ENCODE assay signal across 20 cellular contexts in the genomic region with DNA sequence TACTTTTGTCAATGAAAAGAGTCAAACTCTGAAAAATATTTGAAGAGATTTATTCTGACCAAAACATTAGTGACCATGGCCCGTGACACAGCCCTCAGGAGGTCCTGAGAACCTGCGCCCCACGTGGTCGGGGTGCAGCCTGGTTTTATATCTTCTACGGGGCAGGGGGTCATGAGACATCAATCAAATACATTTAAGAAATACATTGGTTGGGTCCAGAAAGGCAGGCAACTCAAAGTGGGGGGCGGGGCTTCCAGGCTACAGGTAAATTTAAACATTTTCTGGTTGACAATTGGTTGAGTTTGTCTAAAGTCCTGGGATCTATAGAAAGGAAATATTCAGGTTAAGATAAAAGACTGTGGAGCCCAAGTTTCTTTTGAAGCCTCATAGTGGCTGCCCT. TPM values are rescaled to one million over a fixed set of nuclear protein-coding genes. Genes with fewer than 3 reads are reported as not detected.
DNase-seq lines count a peak whose midpoint lies in the region; ATAC-seq, FAIRE-seq and TF ChIP-seq lines count a peak whose summit lies in the region.
"Had no signal": no experiment of that assay in that cellular context is flagged by ENCODE, and none has a peak within 500 bp of the region (broad histone marks: within the 10 kb centered on the region; RNA-seq: fewer than 3 reads in every experiment).

No MANE protein-coding gene starts in this region.

- TF ChIP-seq EP300 in K562 (IDR thresholded peaks at IDR 0.05; ENCODE audit: low read length), result no peak

- no peak overlapping the region for H2BK5ac ChIP-seq in mesendoderm (ENCODE audit: low read length)

- BruUV-seq in K562 (replicated peaks; lab: Mats Ljungman, UMichigan), result no TSS peak

- peak overlapping the region; percentile 89 for H3K27ac ChIP-seq in C4-2B
- H3K27ac ChIP-seq in K562 (ENCODE audit: extremely low read depth, low read depth, low read length), result no peak overlapping the region
- peak overlapping the region; percentile 54 for H3K27ac ChIP-seq in mesendoderm (ENCODE audit: low read depth, low read length)
- H3K27ac ChIP-seq in upper lobe of right lung, result no peak overlapping the region
- H3K27ac ChIP-seq: BLaER1 treated with 17β-estradiol and CSF1 and Interleukin-3, amounts not matched to agents 10 nM and 100 nM; GM23248 had no signal

- H3K36me3 ChIP-seq in K562 (ENCODE audit: control insufficient read depth, insufficient read depth, low read length) (no peaks in the 10 kb centered on the region), mesendoderm (ENCODE audit: control insufficient read depth, insufficient read depth, low read length) (no peaks in the 10 kb centered on the region), upper lobe of right lung (no peaks in the 10 kb centered on the region)
- H3K36me3 ChIP-seq: BLaER1 treated with 17β-estradiol and CSF1 and Interleukin-3, amounts not matched to agents 10 nM and 100 nM; HAP-1 had no signal

- H3K27ac Mint-ChIP-seq in immature natural killer cell, result no peak overlapping the region
- H3K27ac Mint-ChIP-seq: B cell; CD4-positive, CD25-positive, alpha-beta regulatory T cell had no signal

- H3K4me2 ChIP-seq in K562 (ENCODE audit: insufficient read depth, low read length) (no peak overlapping the region), mesendoderm (ENCODE audit: low read length) (no peak overlapping the region)
- H3K4me2 ChIP-seq: BLaER1 treated with 17β-estradiol and CSF1 and Interleukin-3, amounts not matched to agents 10 nM and 100 nM had no signal

- H3K4ac ChIP-seq in mesendoderm (ENCODE audit: low read depth, low read length), result no peak overlapping the region

- H2BK15ac ChIP-seq in mesendoderm (replicated peaks; ENCODE audit: low read depth), result no peak overlapping the region

- POLR2A ChIA-PET in K562 (lab: Yijun Ruan, JAX), result no interaction called here

- no peak overlapping the region for H3K56ac ChIP-seq in mesendoderm (ENCODE audit: low read length)

- H4K20me1 ChIP-seq in K562 (replicated peaks; ENCODE audit: control insufficient read depth, insufficient read depth, low read length), result no peaks in the 10 kb centered on the region
- H4K20me1 ChIP-seq: BLaER1 treated with 17β-estradiol and CSF1 and Interleukin-3, amounts not matched to agents 10 nM and 100 nM had no signal

- H2AK5ac ChIP-seq in mesendoderm (ENCODE audit: low read length), result no peak overlapping the region

- H3K36me3 Mint-ChIP-seq in immature natural killer cell, result no peaks in the 10 kb centered on the region
- H3K36me3 Mint-ChIP-seq: CD4-positive, CD25-positive, alpha-beta regulatory T cell; CD8-positive, alpha-beta memory T cell had no signal

- no peak overlapping the region for H2AFZ ChIP-seq in K562 (ENCODE audit: low read depth, low read length)
- H2AFZ ChIP-seq: GM23248 had no signal

- H3K27me3 ChIP-seq in K562 (ENCODE audit: control insufficient read depth in 2 of 2, insufficient read depth in 2 of 2, low read length in 2 of 2) (peaks cover 0 to 2% of the 10 kb centered on the region in 2 experiments; a peak in 2 of 5 replicates), mesendoderm (ENCODE audit: insufficient read depth, low read length, poor library complexity) (no peaks in the 10 kb centered on the region), upper lobe of right lung (no peaks in the 10 kb centered on the region)
- H3K27me3 ChIP-seq: BLaER1 treated with 17β-estradiol and CSF1 and Interleukin-3, amounts not matched to agents 10 nM and 100 nM had no signal

- H3K79me2 ChIP-seq in K562 (ENCODE audit: control insufficient read depth, insufficient read depth, low read length), result no peaks in the 10 kb centered on the region
- no peaks in the 10 kb centered on the region for H3K79me2 ChIP-seq in mesendoderm (ENCODE audit: control insufficient read depth, insufficient read depth, low read length)

- DNase-seq in K562 (ENCODE audit: extremely low read depth in 1 of 4, low spot score in 3 of 4), result no peak
- DNase-seq in mesendoderm, result no peak
- DNase-seq in upper lobe of right lung, result peak; percentile 19
- DNase-seq in immature natural killer cell, result no peak
- DNase-seq: CD4-positive, CD25-positive, alpha-beta regulatory T cell; CD8-positive, alpha-beta memory T cell; COR-L47; DMS 273 treated with DMSO at 0.1 percent for 48 hours; DMS53; DND-41; EL; GM23248 had no signal

- no peak for FAIRE-seq in K562 (lab: Jason Lieb, UNC)
- FAIRE-seq: GM12878, GM19239 had no signal

- H4K8ac ChIP-seq in mesendoderm (ENCODE audit: low read depth, low read length), result no peak overlapping the region

- H3K4me1 ChIP-seq in K562 (replicated peaks in 1 of 2; ENCODE audit: control insufficient read depth in 2 of 2, insufficient read depth in 2 of 2, low read length in 2 of 2), result peaks cover 0 to 12% of the 10 kb centered on the region in 2 experiments; a peak in 2 of 5 replicates
- peaks cover 2% of the 10 kb centered on the region for H3K4me1 ChIP-seq in mesendoderm (ENCODE audit: control insufficient read depth, low read depth, low read length)
- no peaks in the 10 kb centered on the region for H3K4me1 ChIP-seq in upper lobe of right lung
- H3K4me1 ChIP-seq: HAP-1 had no signal

- no peak overlapping the region for H3K23ac ChIP-seq in mesendoderm (ENCODE audit: low read length)

- H3K9me3 ChIP-seq in K562 (replicated peaks; ENCODE audit: control insufficient read depth, insufficient read depth, low read depth, low read length) (no peaks in the 10 kb centered on the region), upper lobe of right lung (no peaks in the 10 kb centered on the region)
- H3K9me3 ChIP-seq: HAP-1 had no signal

- CTCF ChIA-PET in K562 (lab: Yijun Ruan, JAX; ENCODE audit: low intra/inter-chr PET ratio), result no interaction called here

- in situ Hi-C loops in K562 (cut with MboI), result no loop called here

- no peak for TF ChIP-seq POLR2A in K562 (conservative IDR thresholded peaks at IDR 0.05)

- H4K5ac ChIP-seq in mesendoderm (ENCODE audit: low read length), result no peak overlapping the region

- no peak overlapping the region for H3K4me3 Mint-ChIP-seq in immature natural killer cell
- H3K4me3 Mint-ChIP-seq: B cell; CD4-positive, CD25-positive, alpha-beta regulatory T cell; CD8-positive, alpha-beta memory T cell had no signal

- WGBS in K562 (ENCODE audit: insufficient coverage, low coverage, missing lambda C conversion rate), result 15% methylated on average over 6 of the region's 6 CpGs
- WGBS in mesendoderm (ENCODE audit: extremely low coverage, insufficient coverage, low lambda C conversion rate), result no CpG with 5 or more reads among the region's 6 CpGs

- no peaks in the 10 kb centered on the region for H3K9me3 Mint-ChIP-seq in immature natural killer cell
- H3K9me3 Mint-ChIP-seq: CD4-positive, CD25-positive, alpha-beta regulatory T cell; CD8-positive, alpha-beta memory T cell had no signal

- H3K9ac ChIP-seq in K562 (ENCODE audit: insufficient read depth in 1 of 2, low read depth in 2 of 2, low read length in 2 of 2), result no peak overlapping the region
- H3K9ac ChIP-seq in mesendoderm (ENCODE audit: low read length), result no peak overlapping the region
- H3K9ac ChIP-seq: BLaER1 treated with 17β-estradiol and CSF1 and Interleukin-3, amounts not matched to agents 10 nM and 100 nM; GM23248 had no signal

- peaks cover 1 to 9% (median 4%) of the 10 kb centered on the region in 3 donors for H3K27me3 Mint-ChIP-seq in immature natural killer cell (ENCODE audit: low read depth in 3 of 3)

- intact Hi-C loops in K562 (cut with micrococcal nuclease), result no loop called here
- intact Hi-C loops in upper lobe of right lung (cut with DNase I), result no loop called here

- H3K4me3 ChIP-seq in K562 (no peak overlapping the region), mesendoderm (ENCODE audit: low read length) (no peak overlapping the region), upper lobe of right lung (no peak overlapping the region)
- H3K4me3 ChIP-seq: BLaER1 treated with 17β-estradiol and CSF1 and Interleukin-3, amounts not matched to agents 10 nM and 100 nM; GM12878; GM23248; HAP-1 had no signal

- no peak overlapping the region for H2BK120ac ChIP-seq in mesendoderm (ENCODE audit: low read depth, low read length)

- ATAC-seq in K562, result no peak
- no peak for ATAC-seq in upper lobe of right lung
- no peak for ATAC-seq in GM19395 (IDR thresholded peaks at IDR 0.05; ENCODE audit: unreplicated experiment)
- ATAC-seq: GM12878 had no signal

- no peaks in the 10 kb centered on the region for H3K4me1 Mint-ChIP-seq in immature natural killer cell
- H3K4me1 Mint-ChIP-seq: B cell; CD4-positive, CD25-positive, alpha-beta regulatory T cell; CD8-positive, alpha-beta memory T cell had no signal

- H3K18ac ChIP-seq in mesendoderm (ENCODE audit: low read length), result no peak overlapping the region

- H3K79me1 ChIP-seq in mesendoderm (ENCODE audit: low read length), result no peaks in the 10 kb centered on the region

- TF ChIP-seq RAD21 in K562 (CRISPR knock-in tag; conservative IDR thresholded peaks at IDR 0.05 in 1 of 2, IDR thresholded peaks at IDR 0.05 in 1 of 2), result no peak

- H3K9me1 ChIP-seq in K562 (ENCODE audit: control insufficient read depth, insufficient read depth, low read length), result no peaks in the 10 kb centered on the region

- TF ChIP-seq CTCF in C4-2B (conservative IDR thresholded peaks at IDR 0.05) (no peak), K562 (IDR thresholded peaks at IDR 0.05 in 2 of 3, conservative IDR thresholded peaks at IDR 0.05 in 1 of 3; ENCODE audit: insufficient read depth in 2 of 3, low read depth in 1 of 3, low read length in 3 of 3) (no peak), upper lobe of right lung (IDR thresholded peaks at IDR 0.05) (no peak)

RNA-seq across cellular contexts. Expression of a gene that starts 34.8 kb away (rescaled TPM):
- 61.4 and 70.7 TPM in 2 replicates for total RNA-seq in K562 (2011; cell fraction: chromatin; rRNA removed; ENCODE audit: low replicate concordance)
- total RNA-seq in K562 (2011; cell fraction: nucleolus; rRNA removed), result 53.2 and 63.7 TPM in 2 replicates
- total RNA-seq in K562 (2011; cell fraction: nucleoplasm; rRNA removed), result 62.1 and 64.4 TPM in 2 replicates
- total RNA-seq in K562 (2014; rRNA removed) (76.1 and 83.0 TPM in 2 replicates), K562 (2014; rRNA removed; fragmentation: Illumina TruSeq; extraction: Trizol) (39.7 and 40.7 TPM in 2 replicates), K562 (2015; rRNA removed; fragmentation: Illumina TruSeq; extraction: Trizol) (25.0 and 25.9 TPM in 2 replicates), K562 (2021) (41.7 and 42.2 TPM in 2 replicates), upper lobe of right lung (38.2 TPM)
- polyA plus RNA-seq in K562 (2011; rRNA removed) (119 and 124 TPM in 2 replicates), K562 (2014; fragmentation: Illumina TruSeq; extraction: Trizol) (46.9 and 54.9 TPM in 2 replicates), K562 (2014; fragmentation: Nextera tagmentation; extraction: Ambion mirVana) (10 to 100 TPM in 1 of 2 experiments, 1 to 10 TPM in 1; 9.2 to 10.7 TPM), K562 (2014; rRNA removed) (68.9 and 75.9 TPM in 2 replicates), immature natural killer cell (10 to 100 TPM in 1 of 3 donors, 1 to 10 TPM in 2; 8.7 to 17.8 (median 9.0) TPM)
- polyA plus RNA-seq in K562 (2011; cell fraction: cytosol; rRNA removed), result 114 and 117 TPM in 2 replicates
- polyA plus RNA-seq in K562 (2011; cell fraction: nucleus; rRNA removed), result 136 and 157 TPM in 2 replicates
- polyA plus RNA-seq in K562 (2012), result 28.7 and 29.5 TPM in 2 replicates
- 42.4 and 53.7 TPM in 2 replicates for polyA minus RNA-seq in K562 (2011; rRNA and poly(A)+ RNA removed)
- 32.0 and 69.4 TPM in 2 replicates for polyA minus RNA-seq in K562 (2011; cell fraction: cytosol; rRNA and poly(A)+ RNA removed)
- 33.0 and 56.2 TPM in 2 replicates for polyA minus RNA-seq in K562 (2011; cell fraction: nucleus; rRNA and poly(A)+ RNA removed)
- 10.7 TPM for polyA plus RNA-seq in mesendoderm (2013, experiment 1 of 2)
- 10.4 TPM for polyA plus RNA-seq in mesendoderm (2013, experiment 2 of 2)
- total RNA-seq: HT-29 had no signal

RNA-seq across cellular contexts. Expression of a gene that starts 49.2 kb away (rescaled TPM):
- 0.12 TPM in 1 of 2 replicates, not detected in the other for total RNA-seq in K562 (2011; cell fraction: chromatin; rRNA removed; ENCODE audit: low replicate concordance)
- under 0.01 TPM in 1 of 2 replicates, not detected in the other for total RNA-seq in K562 (2011; cell fraction: nucleolus; rRNA removed)
- 0.15 TPM in 1 of 2 replicates, not detected in the other for total RNA-seq in K562 (2011; cell fraction: nucleoplasm; rRNA removed)
- total RNA-seq in K562 (2014; rRNA removed) (not detected in 2 replicates), K562 (2014; rRNA removed; fragmentation: Illumina TruSeq; extraction: Trizol) (not detected in 2 replicates), K562 (2015; rRNA removed; fragmentation: Illumina TruSeq; extraction: Trizol) (0.04 TPM in 1 of 2 replicates, not detected in the other), K562 (2021) (not detected in 2 replicates), upper lobe of right lung (0.32 TPM)
- polyA plus RNA-seq in K562 (2011; rRNA removed) (0.01 TPM in 1 of 2 replicates, not detected in the other), K562 (2014; fragmentation: Illumina TruSeq; extraction: Trizol) (not detected in 2 replicates), K562 (2014; fragmentation: Nextera tagmentation; extraction: Ambion mirVana) (not detected), K562 (2014; rRNA removed) (0.01 TPM in 1 of 2 replicates, not detected in the other), immature natural killer cell (not detected)
- not detected in 2 replicates for polyA plus RNA-seq in K562 (2011; cell fraction: cytosol; rRNA removed)
- polyA plus RNA-seq in K562 (2011; cell fraction: nucleus; rRNA removed), result 0.03 TPM in 1 of 2 replicates, not detected in the other
- polyA plus RNA-seq in K562 (2012), result 0.04 and 1.4 TPM in 2 replicates
- not detected in 2 replicates for polyA minus RNA-seq in K562 (2011; rRNA and poly(A)+ RNA removed)
- not detected in 2 replicates for polyA minus RNA-seq in K562 (2011; cell fraction: cytosol; rRNA and poly(A)+ RNA removed)
- under 0.01 TPM in 1 of 2 replicates, not detected in the other for polyA minus RNA-seq in K562 (2011; cell fraction: nucleus; rRNA and poly(A)+ RNA removed)
- 0.18 TPM for polyA plus RNA-seq in mesendoderm (2013, experiment 1 of 2)
- 0.24 TPM for polyA plus RNA-seq in mesendoderm (2013, experiment 2 of 2)
- total RNA-seq: GM12878, GM23248, HT-29 had no signal
- polyA plus RNA-seq: CD4-positive, CD25-positive, alpha-beta regulatory T cell; CD8-positive, alpha-beta memory T cell had no signal

Comparison
In these comparisons a context has a peak if more than half of its experiments do, and no peak if none do; other contexts are left out.
1. H3K27ac ChIP-seq: peak in C4-2B (single experiment) and mesendoderm (single experiment); none in K562 (single experiment) and upper lobe of right lung (single experiment).